ENCODE assay signal across 8 cellular contexts in the genomic region with DNA sequence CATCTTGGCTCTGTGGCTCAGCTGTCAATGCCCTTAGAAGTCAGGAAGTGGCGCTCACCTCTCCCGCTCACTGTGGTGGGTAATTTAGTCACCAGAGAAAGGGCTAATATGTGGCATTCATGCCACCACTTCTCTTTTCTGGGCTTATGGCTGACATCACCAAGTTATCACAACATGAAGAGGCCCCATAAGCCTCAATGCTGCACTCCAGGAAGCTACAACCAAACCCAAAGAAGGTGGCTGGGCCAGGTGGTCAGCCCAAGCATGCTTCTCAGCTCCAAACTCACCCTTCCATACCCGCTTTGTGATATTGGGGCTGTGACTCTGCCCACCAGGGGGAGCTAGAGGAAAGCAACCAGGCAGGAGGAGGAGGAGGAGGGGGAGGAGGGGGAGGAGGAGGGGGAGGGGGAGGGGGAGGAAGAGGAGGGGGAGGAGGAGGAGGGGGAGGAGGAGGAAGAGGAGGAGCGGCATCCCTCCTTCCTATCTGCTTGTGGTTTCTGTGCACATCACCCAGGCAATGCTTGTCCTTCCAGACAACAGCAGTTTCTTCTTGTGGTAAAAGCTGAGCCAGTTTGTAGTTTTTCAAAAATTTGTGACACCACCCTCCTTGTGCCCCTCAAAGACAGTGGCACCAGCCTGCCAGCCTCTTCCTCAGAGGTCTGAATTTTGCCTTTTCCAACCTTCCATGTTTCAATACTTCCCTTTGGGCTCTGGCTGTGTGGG. TPM values are rescaled to one million over a fixed set of nuclear protein-coding genes. Genes with fewer than 3 reads are reported as not detected.
DNase-seq lines count a peak whose midpoint lies in the region; ATAC-seq and TF ChIP-seq lines count a peak whose summit lies in the region.

No MANE protein-coding gene starts in this region.

- H3K27me3 ChIP-seq in AG04450 (ENCODE audit: control insufficient read depth, insufficient read depth, low read length) (peaks cover 7% of the 10 kb centered on the region), hepatocyte (no peaks in the 10 kb centered on the region)

- H3K9me3 Mint-ChIP-seq in IgD-negative memory B cell (no peaks in the 10 kb centered on the region), T-cell (no peaks in the 10 kb centered on the region)
- no peaks in the 10 kb centered on the region for H3K9me3 Mint-ChIP-seq in activated naive CD8-positive, alpha-beta T cell treated with anti-CD3 and anti-CD28 coated beads, Interleukin-2, amount 50 U/mL, for 24 hours

- H3K4me3 ChIP-seq in AG04450 (ENCODE audit: low read depth, low read length) (no peak overlapping the region), hepatocyte (no peak overlapping the region)

- H3K9me2 ChIP-seq in hepatocyte (replicated peaks; ENCODE audit: insufficient read depth) = no peaks in the 10 kb centered on the region

- TF ChIP-seq CTCF in AG04450 (IDR thresholded peaks at IDR 0.05; ENCODE audit: low read depth, low read length) = peak; percentile 42
- peak; percentile 42 for TF ChIP-seq CTCF in hepatocyte (IDR thresholded peaks at IDR 0.05; ENCODE audit: poor library complexity)

- POLR2A ChIA-PET in AG04450 (lab: Yijun Ruan, JAX) (interaction anchor here (0.7 kb wide), 1 partner anchor 17 kb away, joined by 3 read pairs; no protein-coding TSS in a partner anchor), T-cell (lab: Charles Lee) (no interaction called here)

- no peaks in the 10 kb centered on the region for H3K79me2 ChIP-seq in hepatocyte

- H4K20me1 ChIP-seq in hepatocyte (ENCODE audit: insufficient read depth, poor library complexity, severe bottlenecking) = no peaks in the 10 kb centered on the region

- H3K4me3 Mint-ChIP-seq in IgD-negative memory B cell (peak overlapping the region in 2 of 4 donors; percentile 17 to 74), T-cell (peak overlapping the region in 1 of 3 donors; percentile 22)
- H3K4me3 Mint-ChIP-seq in activated naive CD8-positive, alpha-beta T cell treated with anti-CD3 and anti-CD28 coated beads, Interleukin-2, amount 50 U/mL, for 24 hours = no peak overlapping the region

- H3K36me3 Mint-ChIP-seq in IgD-negative memory B cell (peaks cover 2% of the 10 kb centered on the region), T-cell (no peaks in the 10 kb centered on the region)
- no peaks in the 10 kb centered on the region for H3K36me3 Mint-ChIP-seq in activated naive CD8-positive, alpha-beta T cell treated with anti-CD3 and anti-CD28 coated beads, Interleukin-2, amount 50 U/mL, for 24 hours (ENCODE audit: low read depth)

- H3K27me3 Mint-ChIP-seq in IgD-negative memory B cell (peaks cover 7% of the 10 kb centered on the region), T-cell (peaks cover 11 to 14% of the 10 kb centered on the region in 2 donors)
- H3K27me3 Mint-ChIP-seq in activated naive CD8-positive, alpha-beta T cell treated with anti-CD3 and anti-CD28 coated beads, Interleukin-2, amount 50 U/mL, for 24 hours = peaks cover 8% of the 10 kb centered on the region

- H3K4me1 ChIP-seq in hepatocyte (ENCODE audit: insufficient read depth) = no peaks in the 10 kb centered on the region

- H3K27ac Mint-ChIP-seq in IgD-negative memory B cell = peak overlapping the region in 2 of 3 donors; percentile 14 to 57
- H3K27ac Mint-ChIP-seq in T-cell = peak overlapping the region; percentile 47 to 58
- H3K27ac Mint-ChIP-seq in activated naive CD8-positive, alpha-beta T cell treated with anti-CD3 and anti-CD28 coated beads, Interleukin-2, amount 50 U/mL, for 24 hours = no peak overlapping the region

- H3K9me3 ChIP-seq in AG04450 (ENCODE audit: control insufficient read depth, insufficient read depth, low read length) (no peaks in the 10 kb centered on the region), hepatocyte (ENCODE audit: low read depth) (no peaks in the 10 kb centered on the region)

- no peak overlapping the region for H2AFZ ChIP-seq in hepatocyte

- ATAC-seq in GM18517 (IDR thresholded peaks at IDR 0.05; ENCODE audit: unreplicated experiment) (peak; percentile 64), T-cell (replicated peaks in 1 of 4) (peak; percentile 68 to 77 (median 76)), GM19467 (IDR thresholded peaks at IDR 0.05; ENCODE audit: unreplicated experiment) (no peak)
- peak; percentile 74 for ATAC-seq in activated naive CD8-positive, alpha-beta T cell treated with anti-CD3 and anti-CD28 coated beads, Interleukin-2, amount 50 U/mL, for 24 hours

- no peak for DNase-seq in AG04450 (ENCODE audit: low read depth, low spot score)
- peak; percentile 25 to 73 (median 60) for DNase-seq in T-cell
- DNase-seq in activated naive CD8-positive, alpha-beta T cell treated with anti-CD3 and anti-CD28 coated beads, Interleukin-2, amount 50 U/mL, for 24 hours = peak; percentile 76
- DNase-seq in hepatocyte (ENCODE audit: low spot score) = peak; percentile 56
- peak; percentile 38 to 46 for DNase-seq in stimulated activated CD4-positive, alpha-beta T cell treated with anti-CD3 and anti-CD28 coated beads, Interleukin-15, amount 100 ng/mL, for 1 hour (ENCODE audit: low read depth in 1 of 2, low spot score in 1 of 2)

- H3K36me3 ChIP-seq in hepatocyte (replicated peaks; ENCODE audit: insufficient read depth, low read depth) = no peaks in the 10 kb centered on the region

- H3K4me1 Mint-ChIP-seq in IgD-negative memory B cell (peaks cover 12 to 14% (median 13%) of the 10 kb centered on the region in 3 donors), T-cell (peaks cover 13 to 22% (median 15%) of the 10 kb centered on the region in 3 donors)
- H3K4me1 Mint-ChIP-seq in activated naive CD8-positive, alpha-beta T cell treated with anti-CD3 and anti-CD28 coated beads, Interleukin-2, amount 50 U/mL, for 24 hours = peaks cover 8% of the 10 kb centered on the region

- CTCF ChIA-PET in AG04450 (lab: Charles Lee) = interaction anchor here (0.5 to 1.8 kb wide), 9 partner anchors 9 to 395 kb away, joined by 3 to 7 read pairs (median 4); no protein-coding TSS in a partner anchor
- CTCF ChIA-PET in T-cell (lab: Charles Lee) = interaction anchor here (0.5 to 1.6 kb wide), 15 partner anchors 11 to 1024 kb away, joined by 3 to 7 read pairs (median 3); no protein-coding TSS in a partner anchor

- WGBS in hepatocyte (ENCODE audit: low lambda C conversion rate, missing lambda C conversion rate) = 89% methylated on average over 3 of the region's 4 CpGs

- H3K27ac ChIP-seq in AG04450 (ENCODE audit: low read depth, low read length) (no peak overlapping the region), hepatocyte (no peak overlapping the region)

- H3K4me2 ChIP-seq in hepatocyte = no peak overlapping the region

RNA-seq across cellular contexts. Expression of a gene that starts 42.1 kb away (rescaled TPM):
- polyA plus RNA-seq in AG04450 (2011; rRNA removed) (not detected in 2 replicates), IgD-negative memory B cell (not detected), hepatocyte (0.69 TPM in 1 of 2 replicates, not detected in the other)
- 0.30 and 0.32 TPM in 2 replicates for polyA minus RNA-seq in AG04450 (2011; rRNA and poly(A)+ RNA removed)
- total RNA-seq in T-cell (not detected), hepatocyte (0.40 and 0.80 TPM in 2 replicates)

RNA-seq across cellular contexts. Expression of a gene that starts 55.2 kb away (rescaled TPM):
- not detected in 2 replicates for polyA plus RNA-seq in AG04450 (2011; rRNA removed)
- polyA minus RNA-seq in AG04450 (2011; rRNA and poly(A)+ RNA removed) = 0.05 TPM in 1 of 2 replicates, not detected in the other
- polyA plus RNA-seq in IgD-negative memory B cell = not detected
- total RNA-seq in T-cell = under 1 TPM; 0.20 to 0.49 (median 0.38) TPM
- total RNA-seq in hepatocyte = not detected in 2 replicates
- 0.06 and 0.18 TPM in 2 replicates for polyA plus RNA-seq in hepatocyte
